ENCODE assay signal across 16 cellular contexts in genomic region chr11:119712459-119713360, GRCh38. TPM values are rescaled to one million over a fixed set of nuclear protein-coding genes. Genes with fewer than 3 reads are reported as not detected.
DNase-seq lines count a peak whose midpoint lies in the region; ATAC-seq, FAIRE-seq and TF ChIP-seq lines count a peak whose summit lies in the region.
"Had no signal": no experiment of that assay in that cellular context is flagged by ENCODE, and none has a peak within 500 bp of the region (broad histone marks: within the 10 kb centered on the region; RNA-seq: fewer than 3 reads in every experiment).

No MANE protein-coding gene starts in this region.

- H3K27ac Mint-ChIP-seq in endodermal cell: no peak overlapping the region
- H3K27ac Mint-ChIP-seq: activated CD8-positive, alpha-beta memory T cell treated with anti-CD3 and anti-CD28 coated beads, Interleukin-2, amount 10 ng/mL, durations not matched to agents 7 days and 5 days; natural killer cell treated with Interleukin-12 subunit alpha and Interleukin-12 subunit beta and Interleukin-15 and Interleukin-18, amount 100 ng/mL, for 72 hours had no signal

- intact Hi-C loops in pancreas (cut with DNase I): no loop called here

- no peak for FAIRE-seq in pancreas (lab: Jason Lieb, UNC)

- peak; percentile 11 to 63 (median 46) for ATAC-seq in pancreas
- ATAC-seq: activated CD8-positive, alpha-beta memory T cell treated with anti-CD3 and anti-CD28 coated beads, Interleukin-2, amount 10 ng/mL, durations not matched to agents 7 days and 5 days; natural killer cell treated with Interleukin-12 subunit alpha and Interleukin-12 subunit beta and Interleukin-15 and Interleukin-18, amount 100 ng/mL, for 72 hours; right cardiac atrium had no signal

- no peak overlapping the region for H3K27ac ChIP-seq in endodermal cell (ENCODE audit: low read depth, low read length)
- peak overlapping the region in 3 of 4 donors; percentile 22 to 56 (median 46) for H3K27ac ChIP-seq in pancreas
- H3K27ac ChIP-seq: Peyer's patch had no signal

- no peak overlapping the region for H3K9ac ChIP-seq in endodermal cell (ENCODE audit: extremely low read depth, low read length, poor library complexity, severe bottlenecking)

- H3K27me3 ChIP-seq in endodermal cell (ENCODE audit: control insufficient read depth, insufficient read depth, low read length, poor library complexity, severe bottlenecking) (peaks cover 46% of the 10 kb centered on the region), pancreas (no peaks in the 10 kb centered on the region)
- H3K27me3 ChIP-seq: Peyer's patch had no signal

- H3K4me3 Mint-ChIP-seq in endodermal cell: peak overlapping the region; percentile 40
- H3K4me3 Mint-ChIP-seq: activated CD8-positive, alpha-beta memory T cell treated with anti-CD3 and anti-CD28 coated beads, Interleukin-2, amount 10 ng/mL, durations not matched to agents 7 days and 5 days; natural killer cell treated with Interleukin-12 subunit alpha and Interleukin-12 subunit beta and Interleukin-15 and Interleukin-18, amount 100 ng/mL, for 72 hours had no signal

- 64 to 67% methylated on average over 7 to 10 of the region's 10 CpGs for WGBS in endodermal cell (ENCODE audit: insufficient coverage in 1 of 2, insufficient read length in 1 of 2), 2 experiments
- 59 to 69% methylated on average over 10 of the region's 10 CpGs for WGBS in pancreas, 2 donors

- H3K9me3 ChIP-seq in endodermal cell (ENCODE audit: control insufficient read depth, low read length) (no peaks in the 10 kb centered on the region), pancreas (no peaks in the 10 kb centered on the region)
- H3K9me3 ChIP-seq: Peyer's patch had no signal

- DNase-seq in GF-D8 (lab: John Stamatoyannopoulos, UW) (peak; percentile 97), NOMO-1 (lab: John Stamatoyannopoulos, UW; ENCODE audit: unreplicated experiment in 2 of 2) (peak; percentile 51 to 73), endodermal cell (no peak), pancreas (peak in 3 of 6 donors; percentile 30 to 51 (median 33)), AG08395 (ENCODE audit: low spot score) (no peak), LoVo (ENCODE audit: low spot score) (no peak), activated T-cell treated with anti-CD3 and anti-CD28 coated beads for 4 hours (no peak)
- no peak for DNase-seq in activated CD4-positive, alpha-beta T cell treated with anti-CD3 and anti-CD28 coated beads for 48 hours
- DNase-seq: activated CD4-positive, CD25-positive, alpha-beta regulatory T cell; activated CD8-positive, alpha-beta memory T cell treated with anti-CD3 and anti-CD28 coated beads, Interleukin-2, amount 10 ng/mL, durations not matched to agents 7 days and 5 days; activated effector memory CD4-positive, alpha-beta T cell treated with anti-CD3 and anti-CD28 coated beads, Interleukin-2, amount 50 U/mL, for 16 hours; NCI-H2029; NCI-H510A; Peyer's patch had no signal

- H3K36me3 Mint-ChIP-seq in endodermal cell (ENCODE audit: low read depth): peaks cover 5% of the 10 kb centered on the region
- H3K36me3 Mint-ChIP-seq: activated CD8-positive, alpha-beta memory T cell treated with anti-CD3 and anti-CD28 coated beads, Interleukin-2, amount 10 ng/mL, durations not matched to agents 7 days and 5 days; natural killer cell treated with Interleukin-12 subunit alpha and Interleukin-12 subunit beta and Interleukin-15 and Interleukin-18, amount 100 ng/mL, for 72 hours had no signal

- H3K9me3 Mint-ChIP-seq in endodermal cell: no peaks in the 10 kb centered on the region
- H3K9me3 Mint-ChIP-seq: natural killer cell treated with Interleukin-12 subunit alpha and Interleukin-12 subunit beta and Interleukin-15 and Interleukin-18, amount 100 ng/mL, for 72 hours had no signal

- H3K4me3 ChIP-seq in endodermal cell (ENCODE audit: low read length) (peak overlapping the region; percentile 49), pancreas (no peak overlapping the region)
- H3K4me3 ChIP-seq: Peyer's patch had no signal

- peaks cover 31% of the 10 kb centered on the region for H3K27me3 Mint-ChIP-seq in endodermal cell (ENCODE audit: insufficient read depth)

- no peaks in the 10 kb centered on the region for H3K36me3 ChIP-seq in endodermal cell (ENCODE audit: control insufficient read depth, insufficient read depth, low read length)
- H3K36me3 ChIP-seq in pancreas: no peaks in the 10 kb centered on the region
- H3K36me3 ChIP-seq: Peyer's patch had no signal

- H3K4me1 Mint-ChIP-seq in endodermal cell: peaks cover 82% of the 10 kb centered on the region

- no peak for TF ChIP-seq CTCF in endodermal cell (conservative IDR thresholded peaks at IDR 0.05)
- TF ChIP-seq CTCF in pancreas (IDR thresholded peaks at IDR 0.05): no peak

- H3K4me1 ChIP-seq in endodermal cell (ENCODE audit: control insufficient read depth, insufficient read depth, low read length) (peaks cover 24% of the 10 kb centered on the region), pancreas (peaks cover 15 to 18% (median 17%) of the 10 kb centered on the region in 3 donors)

RNA-seq across cellular contexts. Expression of gene NECTIN1, which starts 16.3 kb away (rescaled TPM):
- total RNA-seq in endodermal cell (10 to 100 TPM; 29.3 to 45.3 TPM), pancreas (10 to 100 TPM; 14.8 to 24.7 (median 22.2) TPM)
- polyA plus RNA-seq in endodermal cell (2013, experiment 1 of 2): 40.7 TPM
- polyA plus RNA-seq in endodermal cell (2013, experiment 2 of 2): 31.7 TPM
- polyA plus RNA-seq in pancreas: 1 to 10 TPM; 7.9 to 8.5 TPM

Comparison
In these comparisons a context has a peak if more than half of its experiments do, and no peak if none do; other contexts are left out.
1. DNase-seq: peak in GF-D8 (single experiment) and NOMO-1 (2 of 2); none in endodermal cell (single experiment), AG08395 (single experiment), LoVo (single experiment), activated T-cell treated with anti-CD3 and anti-CD28 coated beads for 4 hours (single experiment) and activated CD4-positive, alpha-beta T cell treated with anti-CD3 and anti-CD28 coated beads for 48 hours (single experiment).